9 cellular contexts compared by ENCODE assay signal in the genomic region with DNA sequence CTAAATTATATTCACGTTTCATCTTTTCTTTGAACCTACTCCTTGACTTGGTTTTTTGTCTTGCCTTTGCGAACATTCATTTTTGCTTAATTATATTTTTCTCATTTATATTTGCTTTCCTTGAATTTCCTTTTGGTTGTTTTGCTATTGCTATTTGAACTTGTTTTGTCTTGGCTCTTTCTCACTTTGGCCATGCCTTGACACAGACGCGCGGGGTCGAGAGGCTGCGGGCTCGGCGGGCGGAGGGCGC. TPM values are rescaled to one million over a fixed set of nuclear protein-coding genes. Genes with fewer than 3 reads are reported as not detected.
A peak's percentile ranks its signal among the peaks of the same experiment; 100 is the strongest.
DNase-seq lines count a peak whose midpoint lies in the region; ATAC-seq and TF ChIP-seq lines count a peak whose summit lies in the region.
"Had no signal": no experiment of that assay in that cellular context is flagged by ENCODE, and none has a peak within 500 bp of the region (broad histone marks: within the 10 kb centered on the region; RNA-seq: fewer than 3 reads in every experiment).

No MANE protein-coding gene starts in this region.

- H3K9me3 ChIP-seq in IMR-90 (ENCODE audit: control insufficient read depth, insufficient read depth, low read length), result no peaks in the 10 kb centered on the region
- no peaks in the 10 kb centered on the region for H3K9me3 ChIP-seq in effector memory CD4-positive, alpha-beta T cell (ENCODE audit: control insufficient read depth, low read length)
- H3K9me3 ChIP-seq in naive thymus-derived CD4-positive, alpha-beta T cell (ENCODE audit: control insufficient read depth in 2 of 3, low read length in 3 of 3), result no peaks in the 10 kb centered on the region

- 0 out of 2 replicates have a peak overlapping the region, but pooled peaks have one; percentile 56 for H3K23ac ChIP-seq in IMR-90 (ENCODE audit: low read depth, low read length)

- H2BK15ac ChIP-seq in IMR-90 (ENCODE audit: low read depth, low read length), result no peak overlapping the region

- H2AFZ ChIP-seq in IMR-90 (replicated peaks; ENCODE audit: low read length, poor library complexity), result peak overlapping the region; percentile 99

- no peak overlapping the region for H3K18ac ChIP-seq in IMR-90 (ENCODE audit: low read depth, low read length)

- H3K9me1 ChIP-seq in IMR-90 (ENCODE audit: insufficient read depth, low read length), result peaks cover 6% of the 10 kb centered on the region; the same call in 1 of the 2 replicates

- no peaks in the 10 kb centered on the region for H4K20me1 ChIP-seq in IMR-90 (ENCODE audit: insufficient read depth, low read length)

- 0 out of 2 replicates have a peak overlapping the region, but pooled peaks have one; percentile 18 for H3K56ac ChIP-seq in IMR-90 (ENCODE audit: extremely low read depth, insufficient read depth, low read length)

- intact Hi-C loops in IMR-90 (cut with micrococcal nuclease) (loop anchor here (1.0 to 5.0 kb wide), 7 partner anchors 88 to 501 kb away; partner anchors contain the start of gene GSTA4), posterior vena cava (cut with DNase I) (loop anchor here in 1 of 2 donors (5.0 to 10.0 kb wide), 2 partner anchors 89 to 247 kb away; partner anchors contain the start of gene TRAM2)
- intact Hi-C loops in naive thymus-derived CD4-positive, alpha-beta T cell (cut with micrococcal nuclease), result loop anchor here (1.0 to 10.0 kb wide), 21 partner anchors 7 to 1847 kb away; partner anchors contain the start of genes EFHC1 (in 2 of the 2), GCLC (in 2 of the 2), GSTA4 (in 2 of the 2) and PAQR8 (in 2 of the 2)

- no peak overlapping the region; the same call in 1 of the 2 replicates for H4K91ac ChIP-seq in IMR-90 (ENCODE audit: insufficient read depth, low read depth, low read length)

- H3K36me3 Mint-ChIP-seq in naive thymus-derived CD4-positive, alpha-beta T cell, result peaks cover 0 to 2% (median 0%) of the 10 kb centered on the region in 5 donors
- no peaks in the 10 kb centered on the region for H3K36me3 Mint-ChIP-seq in stimulated activated naive B cell treated with anti-CD40 and anti-IgM and Interleukin-4, amounts not matched to agents 10 μg/mL and 1 μg/mL and 100 μg/mL, for 72 hours

- H2BK120ac ChIP-seq in IMR-90 (ENCODE audit: low read depth, low read length), result no peak overlapping the region

- peaks cover 0 to 6% (median 0%) of the 10 kb centered on the region in 7 donors for H3K4me1 Mint-ChIP-seq in naive thymus-derived CD4-positive, alpha-beta T cell
- H3K4me1 Mint-ChIP-seq in stimulated activated naive B cell treated with anti-CD40 and anti-IgM and Interleukin-4, amounts not matched to agents 10 μg/mL and 1 μg/mL and 100 μg/mL, for 72 hours, result peaks cover 9 to 23% of the 10 kb centered on the region in 2 donors
- H3K4me1 Mint-ChIP-seq: stimulated activated naive CD8-positive, alpha-beta T cell treated with anti-CD3 and anti-CD28 coated beads, Interleukin-15, amount 100 ng/mL, for 72 hours had no signal

- H3K4me1 ChIP-seq in IMR-90 (ENCODE audit: control insufficient read depth, insufficient read depth, low read length), result peaks cover 4% of the 10 kb centered on the region
- peaks cover 8% of the 10 kb centered on the region for H3K4me1 ChIP-seq in effector memory CD4-positive, alpha-beta T cell (ENCODE audit: control insufficient read depth, insufficient read depth, low read length, poor library complexity, severe bottlenecking)
- H3K4me1 ChIP-seq in naive thymus-derived CD4-positive, alpha-beta T cell (ENCODE audit: control insufficient read depth in 2 of 2, insufficient read depth in 2 of 2, low read length in 2 of 2), result peaks cover 0 to 5% of the 10 kb centered on the region in 2 donors

- H3K14ac ChIP-seq in IMR-90 (replicated peaks; ENCODE audit: low read depth, low read length), result no peak overlapping the region

- H3K27ac Mint-ChIP-seq in naive thymus-derived CD4-positive, alpha-beta T cell, result no peak overlapping the region
- H3K27ac Mint-ChIP-seq in stimulated activated naive B cell treated with anti-CD40 and anti-IgM and Interleukin-4, amounts not matched to agents 10 μg/mL and 1 μg/mL and 100 μg/mL, for 72 hours, result no peak overlapping the region
- H3K27ac Mint-ChIP-seq: stimulated activated naive CD8-positive, alpha-beta T cell treated with anti-CD3 and anti-CD28 coated beads, Interleukin-15, amount 100 ng/mL, for 72 hours had no signal

- H2BK5ac ChIP-seq in IMR-90 (ENCODE audit: low read depth, low read length, poor library complexity, severe bottlenecking), result peak overlapping the region; percentile 44

- in situ Hi-C loops in IMR-90 (cut with MboI; ENCODE audit: low sequenced_read_pairs), result loop anchor here (5.0 kb wide), 1 partner anchor 247 kb away; no protein-coding TSS in a partner anchor

- no peak overlapping the region for H2AK5ac ChIP-seq in IMR-90 (ENCODE audit: low read depth, low read length)

- dilution Hi-C loops in IMR-90 (cut with HindIII; ENCODE audit: low sequenced_read_pairs, unreplicated experiment), result loop anchor here (25.0 kb wide), 1 partner anchor 252 kb away; the partner anchor contains the start of gene EFHC1

- WGBS in IMR-90 (ENCODE audit: extremely low coverage in 2 of 2, insufficient read length in 1 of 2), 2 experiments, result 1% methylated on average over 9 of the region's 11 CpGs; no CpG with 5 or more reads in 1 of the 2 experiments

- ATAC-seq in IMR-90 (ENCODE audit: low read depth), result no peak
- no peak for ATAC-seq in naive thymus-derived CD4-positive, alpha-beta T cell
- no peak for ATAC-seq in GM18909 (IDR thresholded peaks at IDR 0.05; ENCODE audit: poor library complexity, unreplicated experiment)
- no peak for ATAC-seq in stimulated activated naive B cell treated with anti-CD40 and anti-IgM and Interleukin-4, amounts not matched to agents 10 μg/mL and 1 μg/mL and 100 μg/mL, for 72 hours (replicated peaks)

- H4K5ac ChIP-seq in IMR-90 (ENCODE audit: low read depth, low read length), result no peak overlapping the region

- no peaks in the 10 kb centered on the region for H3K36me3 ChIP-seq in IMR-90 (ENCODE audit: control insufficient read depth, insufficient read depth, low read length)
- no peaks in the 10 kb centered on the region for H3K36me3 ChIP-seq in effector memory CD4-positive, alpha-beta T cell (ENCODE audit: control insufficient read depth, insufficient read depth, low read length)
- H3K36me3 ChIP-seq in naive thymus-derived CD4-positive, alpha-beta T cell (ENCODE audit: control insufficient read depth in 2 of 3, insufficient read depth in 3 of 3, low read length in 3 of 3), result no peaks in the 10 kb centered on the region

- H3K27me3 Mint-ChIP-seq in naive thymus-derived CD4-positive, alpha-beta T cell, result no peaks in the 10 kb centered on the region
- no peaks in the 10 kb centered on the region for H3K27me3 Mint-ChIP-seq in stimulated activated naive B cell treated with anti-CD40 and anti-IgM and Interleukin-4, amounts not matched to agents 10 μg/mL and 1 μg/mL and 100 μg/mL, for 72 hours
- H3K27me3 Mint-ChIP-seq: stimulated activated naive CD8-positive, alpha-beta T cell treated with anti-CD3 and anti-CD28 coated beads, Interleukin-15, amount 100 ng/mL, for 72 hours had no signal

- peaks cover 11 to 32% of the 10 kb centered on the region in 2 experiments; a peak in 3 of 4 replicates for H3K79me1 ChIP-seq in IMR-90 (ENCODE audit: low read depth in 1 of 2, low read length in 2 of 2)

- no peak for TF ChIP-seq RAD21 in IMR-90 (IDR thresholded peaks at IDR 0.05; ENCODE audit: low read length)

- CTCF ChIA-PET in IMR-90 (lab: Yijun Ruan, JAX), result interaction anchor here (1.0 to 1.1 kb wide), 2 partner anchors 12 to 74 kb away, joined by 4 read pairs; no protein-coding TSS in a partner anchor
- CTCF ChIA-PET in naive thymus-derived CD4-positive, alpha-beta T cell (lab: Charles Lee), result interaction anchor here (0.6 to 3.0 kb wide), 10 partner anchors 12 to 501 kb away, joined by 3 to 30 read pairs (median 5); partner anchors contain the start of genes EFHC1 and MCM3

- no peak for TF ChIP-seq POLR2A in IMR-90 (IDR thresholded peaks at IDR 0.05; ENCODE audit: low read depth, low read length)

- no peak overlapping the region for H2AK9ac ChIP-seq in IMR-90 (replicated peaks; ENCODE audit: low read depth, low read length, poor library complexity)

- TF ChIP-seq CTCF in 22Rv1 (IDR thresholded peaks at IDR 0.05) (peak; percentile 58), IMR-90 (conservative IDR thresholded peaks at IDR 0.05; ENCODE audit: low read depth, low read length) (no peak)

- peak overlapping the region; percentile 85 for H3K4me2 ChIP-seq in IMR-90 (ENCODE audit: low read depth, low read length)

- H2BK20ac ChIP-seq in IMR-90 (ENCODE audit: low read depth, low read length), result no peak overlapping the region

- POLR2A ChIA-PET in IMR-90 (lab: Charles Lee; ENCODE audit: unreplicated experiment), result interaction anchor here (0.6 kb wide), 1 partner anchor 402 kb away, joined by 3 read pairs; no protein-coding TSS in a partner anchor
- POLR2A ChIA-PET in naive thymus-derived CD4-positive, alpha-beta T cell (lab: Charles Lee), result no interaction called here

- BruUV-seq in IMR-90 (replicated peaks; lab: Mats Ljungman, UMichigan), result no TSS peak

- H3K9me3 Mint-ChIP-seq in naive thymus-derived CD4-positive, alpha-beta T cell, result no peaks in the 10 kb centered on the region
- H3K9me3 Mint-ChIP-seq in stimulated activated naive B cell treated with anti-CD40 and anti-IgM and Interleukin-4, amounts not matched to agents 10 μg/mL and 1 μg/mL and 100 μg/mL, for 72 hours, result no peaks in the 10 kb centered on the region
- H3K9me3 Mint-ChIP-seq: stimulated activated naive CD8-positive, alpha-beta T cell treated with anti-CD3 and anti-CD28 coated beads, Interleukin-15, amount 100 ng/mL, for 72 hours had no signal

- H3K4me3 ChIP-seq in IMR-90 (ENCODE audit: insufficient read depth, low read depth, low read length), result peak overlapping the region; percentile 81
- H3K4me3 ChIP-seq in effector memory CD4-positive, alpha-beta T cell (ENCODE audit: insufficient read depth, low read depth, low read length, poor library complexity, severe bottlenecking), result peak overlapping the region; percentile 55
- peak overlapping the region; percentile 68 for H3K4me3 ChIP-seq in naive thymus-derived CD4-positive, alpha-beta T cell (ENCODE audit: low read length)

- H3K4ac ChIP-seq in IMR-90 (ENCODE audit: low read depth, low read length), result peak overlapping the region; percentile 77

- no peak overlapping the region for H3K4me3 Mint-ChIP-seq in naive thymus-derived CD4-positive, alpha-beta T cell
- no peak overlapping the region for H3K4me3 Mint-ChIP-seq in stimulated activated naive B cell treated with anti-CD40 and anti-IgM and Interleukin-4, amounts not matched to agents 10 μg/mL and 1 μg/mL and 100 μg/mL, for 72 hours
- H3K4me3 Mint-ChIP-seq: stimulated activated naive CD8-positive, alpha-beta T cell treated with anti-CD3 and anti-CD28 coated beads, Interleukin-15, amount 100 ng/mL, for 72 hours had no signal

- H3K9ac ChIP-seq in IMR-90 (ENCODE audit: low read depth, low read length), result peak overlapping the region; percentile 75

- H3K27ac ChIP-seq in 22Rv1, result peak overlapping the region; percentile 62
- peak overlapping the region; percentile 56 for H3K27ac ChIP-seq in IMR-90 (ENCODE audit: insufficient read depth, low read length)
- H3K27ac ChIP-seq in effector memory CD4-positive, alpha-beta T cell (ENCODE audit: insufficient read depth, low read length, poor library complexity, severe bottlenecking), result no peak overlapping the region
- peak overlapping the region; percentile 28 for H3K27ac ChIP-seq in naive thymus-derived CD4-positive, alpha-beta T cell (ENCODE audit: low read depth, low read length)

- H3K27me3 ChIP-seq in IMR-90 (ENCODE audit: control insufficient read depth, insufficient read depth, low read length), result no peaks in the 10 kb centered on the region
- no peaks in the 10 kb centered on the region for H3K27me3 ChIP-seq in effector memory CD4-positive, alpha-beta T cell (replicated peaks; ENCODE audit: control insufficient read depth, insufficient read depth, low read length, poor library complexity, severe bottlenecking)
- peaks cover 0 to 3% of the 10 kb centered on the region in 2 donors for H3K27me3 ChIP-seq in naive thymus-derived CD4-positive, alpha-beta T cell (ENCODE audit: control insufficient read depth in 2 of 2, insufficient read depth in 2 of 2, low read length in 2 of 2)

- DNase-seq in IMR-90 (no peak), NCI-H69 (lab: John Stamatoyannopoulos, UW) (no peak), posterior vena cava (ENCODE audit: low spot score) (no peak)
- DNase-seq in effector memory CD4-positive, alpha-beta T cell, result no peak
- peak in 1 of 9 donors; percentile 8 for DNase-seq in naive thymus-derived CD4-positive, alpha-beta T cell
- DNase-seq in stimulated activated naive B cell treated with anti-CD40 and anti-IgM and Interleukin-4, amounts not matched to agents 10 μg/mL and 1 μg/mL and 100 μg/mL, for 72 hours, result no peak

- H4K8ac ChIP-seq in IMR-90 (ENCODE audit: low read depth in 2 of 2, low read length in 2 of 2), result peak overlapping the region in 1 of 2 experiments; percentile 54; a peak in 1 of 4 replicates

RNA-seq across cellular contexts. Expression of gene TMEM14A, which starts 7.1 kb away (rescaled TPM):
- total RNA-seq in IMR-90 (2012; rRNA removed), result 18.5 and 58.3 TPM in 2 replicates
- 20.9 and 25.1 TPM in 2 replicates for polyA plus RNA-seq in IMR-90 (2012; rRNA removed)
- polyA plus RNA-seq in IMR-90 (2012; cell fraction: cytosol; rRNA removed), result 14.7 and 19.9 TPM in 2 replicates
- polyA plus RNA-seq in IMR-90 (2012; cell fraction: nucleus; rRNA removed; ENCODE audit: low replicate concordance), result 4.0 and 13.8 TPM in 2 replicates
- total RNA-seq in naive thymus-derived CD4-positive, alpha-beta T cell, result 10 to 100 TPM in 1 of 5 experiments, 1 to 10 TPM in 4; 5.3 to 18.2 (median 8.0) TPM
- polyA plus RNA-seq in naive thymus-derived CD4-positive, alpha-beta T cell, result 10 to 100 TPM; 18.0 to 26.1 TPM
- total RNA-seq in posterior vena cava, result 10 to 100 TPM; 17.9 to 25.2 TPM
